Comparison of ENCODE assay signal across 1 cellular context in genomic region chr12:133235401-133236112, GRCh38.
TF ChIP-seq lines count a peak whose summit lies in the region.

Gene ANHX, minus strand, starts transcription at chr12:133235877. Its CDS starts 1,521 bp downstream, at chr12:133234356.

TF ChIP-seq in SK-N-SH, 30 proteins besides CTCF, POLR2A, EP300 and RAD21 (continued from another document):
- TF ChIP-seq EZH2phosphoT487 (IDR thresholded peaks at IDR 0.05; ENCODE audit: borderline replicate concordance, low read depth), result no peak
